ENCODE assay signal across 1 cellular context in the genomic region with DNA sequence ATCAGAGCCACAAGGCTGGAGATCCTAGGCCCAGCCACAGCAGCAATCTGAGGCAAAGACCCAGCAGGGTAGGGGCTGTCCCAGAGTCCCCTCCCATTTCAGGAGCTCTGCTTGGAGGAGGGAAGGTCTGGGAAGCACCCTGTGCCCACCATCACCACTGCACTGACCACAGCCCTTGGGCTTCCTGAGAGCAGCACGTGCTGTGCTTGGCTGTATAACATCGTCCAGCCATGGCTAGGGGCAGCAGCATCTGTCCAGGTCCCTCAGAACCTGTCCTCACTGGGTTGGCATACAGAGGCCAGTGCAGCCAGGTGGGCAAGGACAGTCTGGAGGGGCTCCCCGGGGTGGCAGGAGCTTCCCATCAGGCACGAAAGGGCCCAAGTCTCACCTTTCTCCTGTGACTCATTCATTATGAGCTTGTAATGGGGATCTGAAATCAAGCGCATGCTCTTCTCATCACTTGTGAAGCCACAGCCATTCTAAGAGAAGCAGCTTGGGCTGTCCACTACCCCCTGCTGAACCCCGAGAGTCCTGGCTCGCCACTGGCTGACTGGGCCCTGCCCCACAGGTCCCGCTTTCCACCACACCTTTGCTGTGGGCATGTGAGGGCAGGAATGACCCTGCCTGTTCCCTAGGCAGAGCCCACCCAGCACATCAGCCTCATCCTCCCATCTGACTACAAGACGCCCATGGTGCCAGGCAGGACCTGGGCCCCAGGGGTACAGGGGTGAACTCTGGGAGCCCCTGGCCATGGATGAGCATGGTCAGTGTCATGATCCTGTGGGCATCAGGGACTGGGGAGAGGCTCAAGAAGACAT.
TF ChIP-seq lines count a peak whose summit lies in the region.

No MANE protein-coding gene starts in this region.

TF ChIP-seq in K562, 482 proteins besides CTCF, POLR2A, EP300 and RAD21 (continued from another document and continues in another):
- TF ChIP-seq, protein P1, sequence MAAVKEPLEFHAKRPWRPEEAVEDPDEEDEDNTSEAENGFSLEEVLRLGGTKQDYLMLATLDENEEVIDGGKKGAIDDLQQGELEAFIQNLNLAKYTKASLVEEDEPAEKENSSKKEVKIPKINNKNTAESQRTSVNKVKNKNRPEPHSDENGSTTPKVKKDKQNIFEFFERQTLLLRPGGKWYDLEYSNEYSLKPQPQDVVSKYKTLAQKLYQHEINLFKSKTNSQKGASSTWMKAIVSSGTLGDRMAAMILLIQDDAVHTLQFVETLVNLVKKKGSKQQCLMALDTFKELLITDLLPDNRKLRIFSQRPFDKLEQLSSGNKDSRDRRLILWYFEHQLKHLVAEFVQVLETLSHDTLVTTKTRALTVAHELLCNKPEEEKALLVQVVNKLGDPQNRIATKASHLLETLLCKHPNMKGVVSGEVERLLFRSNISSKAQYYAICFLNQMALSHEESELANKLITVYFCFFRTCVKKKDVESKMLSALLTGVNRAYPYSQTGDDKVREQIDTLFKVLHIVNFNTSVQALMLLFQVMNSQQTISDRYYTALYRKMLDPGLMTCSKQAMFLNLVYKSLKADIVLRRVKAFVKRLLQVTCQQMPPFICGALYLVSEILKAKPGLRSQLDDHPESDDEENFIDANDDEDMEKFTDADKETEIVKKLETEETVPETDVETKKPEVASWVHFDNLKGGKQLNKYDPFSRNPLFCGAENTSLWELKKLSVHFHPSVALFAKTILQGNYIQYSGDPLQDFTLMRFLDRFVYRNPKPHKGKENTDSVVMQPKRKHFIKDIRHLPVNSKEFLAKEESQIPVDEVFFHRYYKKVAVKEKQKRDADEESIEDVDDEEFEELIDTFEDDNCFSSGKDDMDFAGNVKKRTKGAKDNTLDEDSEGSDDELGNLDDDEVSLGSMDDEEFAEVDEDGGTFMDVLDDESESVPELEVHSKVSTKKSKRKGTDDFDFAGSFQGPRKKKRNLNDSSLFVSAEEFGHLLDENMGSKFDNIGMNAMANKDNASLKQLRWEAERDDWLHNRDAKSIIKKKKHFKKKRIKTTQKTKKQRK (IDR thresholded peaks at IDR 0.05; ENCODE audit: borderline replicate concordance, low read depth, low read length), result no peak
- TF ChIP-seq, protein P2, sequence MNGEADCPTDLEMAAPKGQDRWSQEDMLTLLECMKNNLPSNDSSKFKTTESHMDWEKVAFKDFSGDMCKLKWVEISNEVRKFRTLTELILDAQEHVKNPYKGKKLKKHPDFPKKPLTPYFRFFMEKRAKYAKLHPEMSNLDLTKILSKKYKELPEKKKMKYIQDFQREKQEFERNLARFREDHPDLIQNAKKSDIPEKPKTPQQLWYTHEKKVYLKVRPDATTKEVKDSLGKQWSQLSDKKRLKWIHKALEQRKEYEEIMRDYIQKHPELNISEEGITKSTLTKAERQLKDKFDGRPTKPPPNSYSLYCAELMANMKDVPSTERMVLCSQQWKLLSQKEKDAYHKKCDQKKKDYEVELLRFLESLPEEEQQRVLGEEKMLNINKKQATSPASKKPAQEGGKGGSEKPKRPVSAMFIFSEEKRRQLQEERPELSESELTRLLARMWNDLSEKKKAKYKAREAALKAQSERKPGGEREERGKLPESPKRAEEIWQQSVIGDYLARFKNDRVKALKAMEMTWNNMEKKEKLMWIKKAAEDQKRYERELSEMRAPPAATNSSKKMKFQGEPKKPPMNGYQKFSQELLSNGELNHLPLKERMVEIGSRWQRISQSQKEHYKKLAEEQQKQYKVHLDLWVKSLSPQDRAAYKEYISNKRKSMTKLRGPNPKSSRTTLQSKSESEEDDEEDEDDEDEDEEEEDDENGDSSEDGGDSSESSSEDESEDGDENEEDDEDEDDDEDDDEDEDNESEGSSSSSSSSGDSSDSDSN (IDR thresholded peaks at IDR 0.05; ENCODE audit: borderline replicate concordance in 1 of 2, low read depth in 2 of 2, low read length in 2 of 2), result no peak
- TF ChIP-seq ZNF408 (CRISPR knock-in tag; IDR thresholded peaks at IDR 0.05; ENCODE audit: low read depth) (no peak), NR2C2 (CRISPR knock-in tag; IDR thresholded peaks at IDR 0.05) (no peak), NR2C2 (tag; IDR thresholded peaks at IDR 0.05) (no peak), SOX6 (IDR thresholded peaks at IDR 0.05) (no peak), ZNF644 (tag; IDR thresholded peaks at IDR 0.05; ENCODE audit: low read depth) (no peak), HIVEP1 (CRISPR knock-in tag; IDR thresholded peaks at IDR 0.05) (no peak), CTBP1 (IDR thresholded peaks at IDR 0.05; ENCODE audit: borderline replicate concordance) (no peak), DMBX1 (CRISPR knock-in tag; IDR thresholded peaks at IDR 0.05; ENCODE audit: borderline replicate concordance) (no peak), ZNF75A (CRISPR knock-in tag; IDR thresholded peaks at IDR 0.05) (no peak), DNMT1 (IDR thresholded peaks at IDR 0.05) (no peak), U2AF1 (optimal IDR thresholded peaks at IDR 0.05; ENCODE audit: low read depth, low read length) (no peak), ESRRA (IDR thresholded peaks at IDR 0.05; ENCODE audit: borderline replicate concordance, low read depth) (no peak), ZC3H4 (CRISPR knock-in tag; IDR thresholded peaks at IDR 0.05; ENCODE audit: borderline replicate concordance) (peak; percentile 18; the same call in 1 of the 2 replicates), COPS2 (conservative IDR thresholded peaks at IDR 0.05) (no peak), RBBP5 (IDR thresholded peaks at IDR 0.05; ENCODE audit: borderline replicate concordance, insufficient read depth, low read length, poor library complexity, severe bottlenecking) (peak; percentile 35), HLTF (IDR thresholded peaks at IDR 0.05) (no peak), ATF7 (IDR thresholded peaks at IDR 0.05) (no peak), C11orf30 (IDR thresholded peaks at IDR 0.05; ENCODE audit: low read depth) (no peak), CBX8 (IDR thresholded peaks at IDR 0.05; ENCODE audit: borderline replicate concordance, extremely low read depth, low read depth, low read length, poor library complexity, severe bottlenecking) (no peak), NR2F6 (CRISPR knock-in tag; IDR thresholded peaks at IDR 0.05) (no peak), KDM2B (CRISPR knock-in tag; IDR thresholded peaks at IDR 0.05) (no peak), SETDB1 (IDR thresholded peaks at IDR 0.05; ENCODE audit: low read length) (peak; percentile 26), HSF4 (CRISPR knock-in tag; IDR thresholded peaks at IDR 0.05; ENCODE audit: borderline replicate concordance) (no peak), KHSRP (IDR thresholded peaks at IDR 0.05) (no peak), RBM39 (optimal IDR thresholded peaks at IDR 0.05; ENCODE audit: low read depth, low read length) (peak; percentile 75), ZNF282 (CRISPR knock-in tag; IDR thresholded peaks at IDR 0.05) (peak; percentile 12; the same call in 1 of the 2 replicates), PURB (CRISPR knock-in tag; IDR thresholded peaks at IDR 0.05; ENCODE audit: low read depth) (no peak), ZNF253 (CRISPR knock-in tag; conservative IDR thresholded peaks at IDR 0.05) (peak; percentile 59; the same call in 1 of the 2 replicates), RBM17 (IDR thresholded peaks at IDR 0.05; ENCODE audit: borderline replicate concordance, low read depth, low read length) (no peak), ASH1L (IDR thresholded peaks at IDR 0.05; ENCODE audit: borderline replicate concordance, low read depth, partially characterized antibody) (no peak), KDM5B (IDR thresholded peaks at IDR 0.05; ENCODE audit: insufficient replicate concordance, low read depth, low read length) (peak; percentile 36), TCF7 (IDR thresholded peaks at IDR 0.05; ENCODE audit: borderline replicate concordance) (no peak), TFAM (CRISPR knock-in tag; conservative IDR thresholded peaks at IDR 0.05) (no peak), XRCC5 (IDR thresholded peaks at IDR 0.05; ENCODE audit: low read depth, low read length) (no peak), TAF1 (IDR thresholded peaks at IDR 0.05; ENCODE audit: control insufficient read depth, extremely low read depth, insufficient read depth, low read length, severe bottlenecking) (no peak), SNIP1 (IDR thresholded peaks at IDR 0.05; ENCODE audit: low read depth) (no peak), BCOR (IDR thresholded peaks at IDR 0.05) (no peak), HNRNPL (IDR thresholded peaks at IDR 0.05; ENCODE audit: low read depth, low read length) (no peak), NFATC3 (IDR thresholded peaks at IDR 0.05) (no peak)
- TF ChIP-seq, protein P3, sequence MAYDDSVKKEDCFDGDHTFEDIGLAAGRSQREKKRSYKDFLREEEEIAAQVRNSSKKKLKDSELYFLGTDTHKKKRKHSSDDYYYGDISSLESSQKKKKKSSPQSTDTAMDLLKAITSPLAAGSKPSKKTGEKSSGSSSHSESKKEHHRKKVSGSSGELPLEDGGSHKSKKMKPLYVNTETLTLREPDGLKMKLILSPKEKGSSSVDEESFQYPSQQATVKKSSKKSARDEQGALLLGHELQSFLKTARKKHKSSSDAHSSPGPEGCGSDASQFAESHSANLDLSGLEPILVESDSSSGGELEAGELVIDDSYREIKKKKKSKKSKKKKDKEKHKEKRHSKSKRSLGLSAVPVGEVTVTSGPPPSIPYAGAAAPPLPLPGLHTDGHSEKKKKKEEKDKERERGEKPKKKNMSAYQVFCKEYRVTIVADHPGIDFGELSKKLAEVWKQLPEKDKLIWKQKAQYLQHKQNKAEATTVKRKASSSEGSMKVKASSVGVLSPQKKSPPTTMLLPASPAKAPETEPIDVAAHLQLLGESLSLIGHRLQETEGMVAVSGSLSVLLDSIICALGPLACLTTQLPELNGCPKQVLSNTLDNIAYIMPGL (CRISPR knock-in tag; IDR thresholded peaks at IDR 0.05), result peak; percentile 76
- TF ChIP-seq, protein P4, sequence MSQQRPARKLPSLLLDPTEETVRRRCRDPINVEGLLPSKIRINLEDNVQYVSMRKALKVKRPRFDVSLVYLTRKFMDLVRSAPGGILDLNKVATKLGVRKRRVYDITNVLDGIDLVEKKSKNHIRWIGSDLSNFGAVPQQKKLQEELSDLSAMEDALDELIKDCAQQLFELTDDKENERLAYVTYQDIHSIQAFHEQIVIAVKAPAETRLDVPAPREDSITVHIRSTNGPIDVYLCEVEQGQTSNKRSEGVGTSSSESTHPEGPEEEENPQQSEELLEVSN (IDR thresholded peaks at IDR 0.05; ENCODE audit: borderline replicate concordance in 1 of 2, extremely low read depth in 1 of 2, insufficient read depth in 1 of 2, insufficient read length in 1 of 2, low read depth in 1 of 2, low read length in 1 of 2, poor library complexity in 1 of 2, severe bottlenecking in 1 of 2), result no peak
- TF ChIP-seq, protein P5, sequence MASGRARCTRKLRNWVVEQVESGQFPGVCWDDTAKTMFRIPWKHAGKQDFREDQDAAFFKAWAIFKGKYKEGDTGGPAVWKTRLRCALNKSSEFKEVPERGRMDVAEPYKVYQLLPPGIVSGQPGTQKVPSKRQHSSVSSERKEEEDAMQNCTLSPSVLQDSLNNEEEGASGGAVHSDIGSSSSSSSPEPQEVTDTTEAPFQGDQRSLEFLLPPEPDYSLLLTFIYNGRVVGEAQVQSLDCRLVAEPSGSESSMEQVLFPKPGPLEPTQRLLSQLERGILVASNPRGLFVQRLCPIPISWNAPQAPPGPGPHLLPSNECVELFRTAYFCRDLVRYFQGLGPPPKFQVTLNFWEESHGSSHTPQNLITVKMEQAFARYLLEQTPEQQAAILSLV (tag; IDR thresholded peaks at IDR 0.05), result no peak
- TF ChIP-seq, protein P6, sequence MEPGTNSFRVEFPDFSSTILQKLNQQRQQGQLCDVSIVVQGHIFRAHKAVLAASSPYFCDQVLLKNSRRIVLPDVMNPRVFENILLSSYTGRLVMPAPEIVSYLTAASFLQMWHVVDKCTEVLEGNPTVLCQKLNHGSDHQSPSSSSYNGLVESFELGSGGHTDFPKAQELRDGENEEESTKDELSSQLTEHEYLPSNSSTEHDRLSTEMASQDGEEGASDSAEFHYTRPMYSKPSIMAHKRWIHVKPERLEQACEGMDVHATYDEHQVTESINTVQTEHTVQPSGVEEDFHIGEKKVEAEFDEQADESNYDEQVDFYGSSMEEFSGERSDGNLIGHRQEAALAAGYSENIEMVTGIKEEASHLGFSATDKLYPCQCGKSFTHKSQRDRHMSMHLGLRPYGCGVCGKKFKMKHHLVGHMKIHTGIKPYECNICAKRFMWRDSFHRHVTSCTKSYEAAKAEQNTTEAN (CRISPR knock-in tag; IDR thresholded peaks at IDR 0.05), result no peak
- TF ChIP-seq, protein P7, sequence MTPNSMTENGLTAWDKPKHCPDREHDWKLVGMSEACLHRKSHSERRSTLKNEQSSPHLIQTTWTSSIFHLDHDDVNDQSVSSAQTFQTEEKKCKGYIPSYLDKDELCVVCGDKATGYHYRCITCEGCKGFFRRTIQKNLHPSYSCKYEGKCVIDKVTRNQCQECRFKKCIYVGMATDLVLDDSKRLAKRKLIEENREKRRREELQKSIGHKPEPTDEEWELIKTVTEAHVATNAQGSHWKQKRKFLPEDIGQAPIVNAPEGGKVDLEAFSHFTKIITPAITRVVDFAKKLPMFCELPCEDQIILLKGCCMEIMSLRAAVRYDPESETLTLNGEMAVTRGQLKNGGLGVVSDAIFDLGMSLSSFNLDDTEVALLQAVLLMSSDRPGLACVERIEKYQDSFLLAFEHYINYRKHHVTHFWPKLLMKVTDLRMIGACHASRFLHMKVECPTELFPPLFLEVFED (CRISPR knock-in tag; conservative IDR thresholded peaks at IDR 0.05), result no peak
- TF ChIP-seq, protein P8, sequence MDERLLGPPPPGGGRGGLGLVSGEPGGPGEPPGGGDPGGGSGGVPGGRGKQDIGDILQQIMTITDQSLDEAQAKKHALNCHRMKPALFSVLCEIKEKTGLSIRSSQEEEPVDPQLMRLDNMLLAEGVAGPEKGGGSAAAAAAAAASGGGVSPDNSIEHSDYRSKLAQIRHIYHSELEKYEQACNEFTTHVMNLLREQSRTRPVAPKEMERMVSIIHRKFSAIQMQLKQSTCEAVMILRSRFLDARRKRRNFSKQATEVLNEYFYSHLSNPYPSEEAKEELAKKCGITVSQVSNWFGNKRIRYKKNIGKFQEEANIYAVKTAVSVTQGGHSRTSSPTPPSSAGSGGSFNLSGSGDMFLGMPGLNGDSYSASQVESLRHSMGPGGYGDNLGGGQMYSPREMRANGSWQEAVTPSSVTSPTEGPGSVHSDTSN (CRISPR knock-in tag; IDR thresholded peaks at IDR 0.05; ENCODE audit: low read depth), result no peak
- TF ChIP-seq, protein P8 (tag; conservative IDR thresholded peaks at IDR 0.05; ENCODE audit: low read depth), result no peak
- TF ChIP-seq, protein P9, sequence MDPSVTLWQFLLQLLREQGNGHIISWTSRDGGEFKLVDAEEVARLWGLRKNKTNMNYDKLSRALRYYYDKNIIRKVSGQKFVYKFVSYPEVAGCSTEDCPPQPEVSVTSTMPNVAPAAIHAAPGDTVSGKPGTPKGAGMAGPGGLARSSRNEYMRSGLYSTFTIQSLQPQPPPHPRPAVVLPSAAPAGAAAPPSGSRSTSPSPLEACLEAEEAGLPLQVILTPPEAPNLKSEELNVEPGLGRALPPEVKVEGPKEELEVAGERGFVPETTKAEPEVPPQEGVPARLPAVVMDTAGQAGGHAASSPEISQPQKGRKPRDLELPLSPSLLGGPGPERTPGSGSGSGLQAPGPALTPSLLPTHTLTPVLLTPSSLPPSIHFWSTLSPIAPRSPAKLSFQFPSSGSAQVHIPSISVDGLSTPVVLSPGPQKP (CRISPR knock-in tag; IDR thresholded peaks at IDR 0.05), result no peak
